Comparison of ENCODE assay signal across 8 cellular contexts in genomic region chr9:86354048-86354881, GRCh38. TPM values are rescaled to one million over a fixed set of nuclear protein-coding genes. Genes with fewer than 3 reads are reported as not detected.
DNase-seq lines count a peak whose midpoint lies in the region; ATAC-seq and TF ChIP-seq lines count a peak whose summit lies in the region.

TUT7 (minus strand) TSS chr9:86354410; CDS start chr9:86353199, 1,211 bp downstream.

- H3K27me3 ChIP-seq in SU-DHL-6 (ENCODE audit: low read length): no peaks in the 10 kb centered on the region
- H3K27me3 ChIP-seq in ovary: no peaks in the 10 kb centered on the region
- no peaks in the 10 kb centered on the region for H3K27me3 ChIP-seq in thymus (ENCODE audit: control insufficient read depth, insufficient read depth)

- peaks cover 6% of the 10 kb centered on the region; the same call in 1 of the 2 replicates for H3K36me3 ChIP-seq in SU-DHL-6 (ENCODE audit: low read length)
- no peaks in the 10 kb centered on the region for H3K36me3 ChIP-seq in ovary
- H3K36me3 ChIP-seq in thymus (ENCODE audit: control insufficient read depth, insufficient read depth): no peaks in the 10 kb centered on the region

- H3K4me1 ChIP-seq in ovary (ENCODE audit: insufficient read depth): peaks cover 12% of the 10 kb centered on the region
- peaks cover 10% of the 10 kb centered on the region for H3K4me1 ChIP-seq in thymus (ENCODE audit: control insufficient read depth, insufficient read depth, low read length)

- H3K4me3 Mint-ChIP-seq in activated naive CD8-positive, alpha-beta T cell treated with anti-CD3 and anti-CD28 coated beads, Interleukin-2, amount 10 ng/mL, durations not matched to agents 7 days and 5 days: peak within 1 kb of the TSS; percentile 99

- H3F3A ChIP-seq in SU-DHL-6 (ENCODE audit: insufficient read depth): peaks cover 21% of the 10 kb centered on the region

- H3K9ac ChIP-seq in SU-DHL-6 (ENCODE audit: low read length): peak within 1 kb of the TSS; percentile 74

- H4K20me1 ChIP-seq in SU-DHL-6 (ENCODE audit: low read depth, low read length): no peaks in the 10 kb centered on the region

- DNase-seq in GM12865 (ENCODE audit: low read depth) (peak; percentile 97), NCI-H1105 treated with DMSO at 0.1 percent for 48 hours (lab: John Stamatoyannopoulos, UW) (peak; percentile 91), Right ventricle myocardium inferior (ENCODE audit: missing footprints) (peak; percentile 98), ovary (peak; percentile 94 to 99 (median 96))
- DNase-seq in activated naive CD8-positive, alpha-beta T cell treated with anti-CD3 and anti-CD28 coated beads, Interleukin-2, amount 10 ng/mL, durations not matched to agents 7 days and 5 days: peak; percentile 98

- ATAC-seq in HG02678 (IDR thresholded peaks at IDR 0.05; ENCODE audit: unreplicated experiment) (peak; percentile 85), Right ventricle myocardium inferior (peak; percentile 99)
- peak; percentile 93 for ATAC-seq in activated naive CD8-positive, alpha-beta T cell treated with anti-CD3 and anti-CD28 coated beads, Interleukin-2, amount 10 ng/mL, durations not matched to agents 7 days and 5 days (ENCODE audit: low read depth)

- peak within 1 kb of the TSS; percentile 83 for H3K27ac ChIP-seq in SU-DHL-6 (ENCODE audit: low read depth, low read length)
- H3K27ac ChIP-seq in ovary: peak within 1 kb of the TSS; percentile 80 to 90
- peak within 1 kb of the TSS; percentile 83 for H3K27ac ChIP-seq in thymus (ENCODE audit: low read depth)

- peaks cover 28% of the 10 kb centered on the region for H3K4me1 Mint-ChIP-seq in activated naive CD8-positive, alpha-beta T cell treated with anti-CD3 and anti-CD28 coated beads, Interleukin-2, amount 10 ng/mL, durations not matched to agents 7 days and 5 days

- peaks cover 46% of the 10 kb centered on the region for H3K79me2 ChIP-seq in SU-DHL-6 (ENCODE audit: insufficient read depth, low read length)

- H2AFZ ChIP-seq in SU-DHL-6 (ENCODE audit: low read depth, low read length, severe bottlenecking): peak within 1 kb of the TSS; percentile 95

- TF ChIP-seq POLR2A in ovary (IDR thresholded peaks at IDR 0.05): peak; percentile 77

- H3K4me2 ChIP-seq in SU-DHL-6 (ENCODE audit: low read depth, low read length, poor library complexity, severe bottlenecking): peak within 1 kb of the TSS; percentile 83

- H3K9me2 ChIP-seq in SU-DHL-6 (replicated peaks; ENCODE audit: insufficient read depth, low read length): no peaks in the 10 kb centered on the region

- H3K4me3 ChIP-seq in GM12865 (ENCODE audit: low read depth, low read length) (peak within 1 kb of the TSS; percentile 74), SU-DHL-6 (ENCODE audit: insufficient read depth, low read length, poor library complexity, severe bottlenecking) (peak within 1 kb of the TSS; percentile 78), ovary (peak within 1 kb of the TSS; percentile 86), thymus (ENCODE audit: low read length) (peak within 1 kb of the TSS; percentile 82)

- peak within 1 kb of the TSS; percentile 98 for H3K27ac Mint-ChIP-seq in activated naive CD8-positive, alpha-beta T cell treated with anti-CD3 and anti-CD28 coated beads, Interleukin-2, amount 10 ng/mL, durations not matched to agents 7 days and 5 days

- peaks cover 10% of the 10 kb centered on the region for H3K27me3 Mint-ChIP-seq in activated naive CD8-positive, alpha-beta T cell treated with anti-CD3 and anti-CD28 coated beads, Interleukin-2, amount 10 ng/mL, durations not matched to agents 7 days and 5 days

- no peaks in the 10 kb centered on the region for H3K9me3 Mint-ChIP-seq in activated naive CD8-positive, alpha-beta T cell treated with anti-CD3 and anti-CD28 coated beads, Interleukin-2, amount 10 ng/mL, durations not matched to agents 7 days and 5 days

- TF ChIP-seq CTCF in GM12865 (IDR thresholded peaks at IDR 0.05; ENCODE audit: insufficient read depth, low read depth, low read length, missing control alignments): no peak
- no peak for TF ChIP-seq CTCF in SU-DHL-6 (IDR thresholded peaks at IDR 0.05; ENCODE audit: insufficient read depth, low read length, poor library complexity, severe bottlenecking)
- peak in 1 of 3 donors; percentile 14 for TF ChIP-seq CTCF in ovary (IDR thresholded peaks at IDR 0.05)

- POLR2A ChIA-PET in activated naive CD8-positive, alpha-beta T cell treated with anti-CD3 and anti-CD28 coated beads, Interleukin-2, amount 10 ng/mL, durations not matched to agents 7 days and 5 days (lab: Charles Lee): interaction anchor here (1.8 kb wide), 1 partner anchor 16 kb away, joined by 8 read pairs; no protein-coding TSS in a partner anchor

- H3K9me3 ChIP-seq in SU-DHL-6 (ENCODE audit: insufficient read depth, low read length) (no peaks in the 10 kb centered on the region), ovary (no peaks in the 10 kb centered on the region), thymus (ENCODE audit: control insufficient read depth) (no peaks in the 10 kb centered on the region)

- TF ChIP-seq EP300 in ovary (IDR thresholded peaks at IDR 0.05): no peak

- WGBS in ovary, 3 donors: 0% methylated on average over 59 to 85 of the region's 85 CpGs
- WGBS in thymus: under 1% methylated on average over 85 of the region's 85 CpGs

- H3K36me3 Mint-ChIP-seq in activated naive CD8-positive, alpha-beta T cell treated with anti-CD3 and anti-CD28 coated beads, Interleukin-2, amount 10 ng/mL, durations not matched to agents 7 days and 5 days: peaks cover 19% of the 10 kb centered on the region

- intact Hi-C loops in Right ventricle myocardium inferior (cut with DNase I): no loop called here
- intact Hi-C loops in ovary (cut with DNase I): no loop called here

RNA-seq across cellular contexts. Expression of gene TUT7, which starts in this region (rescaled TPM):
- total RNA-seq in activated naive CD8-positive, alpha-beta T cell treated with anti-CD3 and anti-CD28 coated beads, Interleukin-2, amount 10 ng/mL, durations not matched to agents 7 days and 5 days: 10 to 100 TPM; 46.6 to 49.3 TPM
- total RNA-seq in Right ventricle myocardium inferior: 11.8 TPM
- 10 to 100 TPM; 16.1 to 30.0 (median 18.5) TPM for total RNA-seq in ovary
- polyA plus RNA-seq in ovary: 10 to 100 TPM; 10.5 to 16.2 TPM
- polyA plus RNA-seq in thymus: 25.9 TPM

Comparison
In these comparisons a context has a peak if more than half of its experiments do, and no peak if none do; other contexts are left out.
1. Peak in every context shown above with its lines: DNase-seq, ATAC-seq, H3K4me3 ChIP-seq and H3K27ac ChIP-seq.